ENCODE assay signal across 9 cellular contexts in the genomic region with DNA sequence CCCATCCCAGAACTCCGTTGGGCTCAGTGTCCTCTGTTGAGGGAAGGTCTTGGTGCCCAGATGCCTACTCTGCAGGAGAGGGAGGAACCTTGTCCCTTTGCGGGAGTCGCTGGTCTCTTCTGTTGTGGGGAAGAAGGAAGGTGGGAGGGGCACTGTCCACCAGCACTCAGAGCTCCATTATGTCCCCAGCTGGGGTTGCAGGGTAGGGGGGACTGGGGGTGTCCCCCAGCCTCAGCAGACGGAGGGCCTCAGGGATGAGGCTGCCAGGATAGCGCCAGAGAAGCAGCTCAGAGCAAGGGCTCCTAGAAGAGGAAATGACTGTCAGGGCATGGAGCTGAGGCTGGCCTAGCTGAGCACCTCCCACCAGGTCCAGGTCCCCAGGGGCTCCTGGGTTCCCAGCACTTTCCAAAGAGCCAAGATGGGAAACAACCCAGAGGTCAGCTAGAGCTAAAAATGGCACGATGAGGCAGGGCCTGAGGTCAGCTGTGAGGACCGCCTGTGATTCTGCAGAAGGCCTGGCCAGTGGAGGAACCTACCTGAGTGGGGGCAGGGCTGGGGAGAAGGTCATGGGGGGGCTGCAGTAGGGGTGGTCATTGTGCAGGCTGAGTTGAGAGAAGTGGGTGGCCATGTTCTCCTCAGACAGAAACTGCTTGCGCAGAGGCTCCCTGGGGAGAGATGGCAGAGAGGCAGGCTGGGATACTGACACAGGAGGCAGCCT. TPM values are rescaled to one million over a fixed set of nuclear protein-coding genes. Genes with fewer than 3 reads are reported as not detected.
DNase-seq lines count a peak whose midpoint lies in the region; ATAC-seq and TF ChIP-seq lines count a peak whose summit lies in the region.
"Had no signal": no experiment of that assay in that cellular context is flagged by ENCODE, and none has a peak within 500 bp of the region (broad histone marks: within the 10 kb centered on the region; RNA-seq: fewer than 3 reads in every experiment).

No MANE protein-coding gene starts in this region.

- ATAC-seq in HG03280 (IDR thresholded peaks at IDR 0.05; ENCODE audit: unreplicated experiment) (no peak), GM21786 (IDR thresholded peaks at IDR 0.05; ENCODE audit: unreplicated experiment) (no peak), HG02763 (IDR thresholded peaks at IDR 0.05; ENCODE audit: unreplicated experiment) (no peak)

- no peaks in the 10 kb centered on the region for H3K27me3 Mint-ChIP-seq in chondrocyte (ENCODE audit: low read depth)

- DNase-seq in G401 (ENCODE audit: low spot score) (peak; percentile 24), NCI-H345 treated with DMSO at 0.1 percent for 48 hours (lab: John Stamatoyannopoulos, UW; ENCODE audit: unreplicated experiment) (peak; percentile 57), chondrocyte (ENCODE audit: low spot score) (no peak), NCI-H774 (lab: John Stamatoyannopoulos, UW) (no peak)

- no peaks in the 10 kb centered on the region for H3K9me3 Mint-ChIP-seq in chondrocyte (ENCODE audit: low read depth)

- H3K4me3 ChIP-seq in muscle layer of colon (ENCODE audit: low read depth in 1 of 2, low read length in 2 of 2) = peak overlapping the region; percentile 84 to 88

- H3K27ac Mint-ChIP-seq in chondrocyte (ENCODE audit: unreplicated experiment) = peak overlapping the region; percentile 99

- H3K36me3 ChIP-seq in muscle layer of colon (ENCODE audit: insufficient read depth, low read length) = peaks cover 11% of the 10 kb centered on the region

- in situ Hi-C loops in G401 (cut with HindIII; ENCODE audit: low sequenced_read_pairs) = no loop called here

- peaks cover 7 to 11% of the 10 kb centered on the region in 2 donors for H3K27me3 ChIP-seq in muscle layer of colon (ENCODE audit: control insufficient read depth in 1 of 2, insufficient read depth in 2 of 2, low read length in 2 of 2)

- H3K27ac ChIP-seq in muscle layer of colon (ENCODE audit: low read depth, low read length) = peak overlapping the region; percentile 92

- H3K4me1 ChIP-seq in muscle layer of colon (ENCODE audit: insufficient read depth, low read length) = peaks cover 24% of the 10 kb centered on the region

- no peak for TF ChIP-seq CTCF in chondrocyte (IDR thresholded peaks at IDR 0.05)

- peak overlapping the region; percentile 91 for H3K4me3 Mint-ChIP-seq in chondrocyte (ENCODE audit: unreplicated experiment)

- H3K9me3 ChIP-seq in muscle layer of colon (ENCODE audit: low read length) = no peaks in the 10 kb centered on the region

- H3K9ac ChIP-seq in muscle layer of colon (ENCODE audit: low read length) = peak overlapping the region; percentile 92

- peaks cover 18% of the 10 kb centered on the region for H3K36me3 Mint-ChIP-seq in chondrocyte (ENCODE audit: low read depth)

- peaks cover 29% of the 10 kb centered on the region for H3K4me1 Mint-ChIP-seq in chondrocyte (ENCODE audit: low read depth)

RNA-seq across cellular contexts. Expression of a gene that starts 0.9 kb away (rescaled TPM):
- 55.9 and 59.3 TPM in 2 replicates for total RNA-seq in G401 (2014; rRNA removed; shearing (Covaris generic))
- 74.0 to 101 TPM (median 79.3 TPM) in 3 replicates for total RNA-seq in chondrocyte

RNA-seq across cellular contexts. Expression of a gene that starts 1.0 kb away (rescaled TPM):
- 106 and 120 TPM in 2 replicates for total RNA-seq in G401 (2014; rRNA removed; shearing (Covaris generic))
- total RNA-seq in chondrocyte = 27.4 to 33.4 TPM (median 28.8 TPM) in 3 replicates

RNA-seq across cellular contexts. Expression of a gene that starts 2.7 kb away (rescaled TPM):
- 128 and 129 TPM in 2 replicates for total RNA-seq in G401 (2014; rRNA removed; shearing (Covaris generic))
- 156 to 177 TPM (median 165 TPM) in 3 replicates for total RNA-seq in chondrocyte

RNA-seq across cellular contexts. Expression of a gene that starts 4.9 kb away (rescaled TPM):
- 1.7 and 2.7 TPM in 2 replicates for total RNA-seq in G401 (2014; rRNA removed; shearing (Covaris generic))
- total RNA-seq in chondrocyte = 0.27 to 0.69 TPM in 2 of 3 replicates, not detected in the other
- total RNA-seq: SK-MEL-5 had no signal

RNA-seq across cellular contexts. Expression of a gene that starts 10.1 kb away (rescaled TPM):
- total RNA-seq in G401 (2014; rRNA removed; shearing (Covaris generic)) = not detected in 2 replicates
- total RNA-seq in chondrocyte = not detected in 3 replicates
- total RNA-seq: SK-MEL-5 had no signal

Comparison
In these comparisons a context has a peak if more than half of its experiments do, and no peak if none do; other contexts are left out.
1. DNase-seq: peak in G401 (single experiment) and NCI-H345 treated with DMSO at 0.1 percent for 48 hours (single experiment); none in chondrocyte (single experiment) and NCI-H774 (single experiment).